8 cellular contexts compared by ENCODE assay signal in the genomic region with DNA sequence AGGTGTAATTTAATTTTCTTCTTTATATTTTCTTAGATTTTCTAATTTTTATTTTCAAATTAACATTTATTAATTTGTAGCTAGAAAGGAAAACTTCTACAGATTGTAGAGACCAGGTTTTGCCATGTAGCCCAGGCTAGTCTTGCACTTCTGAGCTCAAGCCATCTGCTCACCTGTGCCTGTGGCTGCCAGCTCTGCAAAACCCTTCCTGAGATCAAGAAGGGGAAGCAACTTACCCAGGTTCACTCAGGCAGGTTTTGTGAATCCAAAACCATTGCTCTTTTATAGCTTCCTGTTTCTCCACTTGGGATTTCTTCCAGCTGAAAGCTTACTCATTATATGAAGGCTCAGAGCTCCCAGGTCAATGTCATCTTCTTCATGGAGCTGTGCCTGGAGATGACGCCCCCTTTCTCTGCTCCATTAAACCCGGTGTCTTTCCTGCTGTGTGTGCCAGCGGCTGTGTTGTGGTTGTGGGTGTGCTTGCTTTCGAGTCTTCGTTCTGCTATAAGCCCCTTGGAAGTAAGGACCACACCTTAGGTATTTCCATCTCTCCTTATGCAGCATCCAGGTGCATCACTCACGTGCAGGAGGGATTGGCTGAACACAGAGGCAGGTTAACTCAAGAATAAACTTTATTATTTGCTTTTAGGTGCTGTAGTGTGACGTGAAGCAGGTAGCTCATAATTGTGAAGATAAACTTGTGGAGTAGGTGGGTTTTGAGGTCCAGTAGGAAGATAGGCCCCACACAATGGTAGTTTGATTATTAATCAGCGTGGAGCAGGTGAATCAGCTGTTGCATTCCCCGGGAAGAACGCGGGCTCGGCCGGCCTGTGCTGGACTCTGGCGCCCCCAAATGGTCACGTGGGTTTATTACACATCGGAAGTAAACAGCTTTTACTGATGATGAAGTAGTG. TPM values are rescaled to one million over a fixed set of nuclear protein-coding genes. Genes with fewer than 3 reads are reported as not detected.
DNase-seq lines count a peak whose midpoint lies in the region; ATAC-seq and TF ChIP-seq lines count a peak whose summit lies in the region.

No MANE protein-coding gene starts in this region.

- DNase-seq in SIG-M5 treated with dmso at 0.1 percent for 504 hours (lab: John Stamatoyannopoulos, UW; ENCODE audit: unreplicated experiment) (peak; percentile 56), SIG-M5 (lab: John Stamatoyannopoulos, UW) (no peak), NCI-H2196 (lab: John Stamatoyannopoulos, UW; ENCODE audit: unreplicated experiment) (peak; percentile 77), inferior parietal cortex (ENCODE audit: extremely low spot score) (peak; percentile 83)
- DNase-seq in stimulated activated CD4-positive, alpha-beta T cell treated with anti-CD3 and anti-CD28 coated beads, Interleukin-15, amount 100 ng/mL, for 1 hour (ENCODE audit: low read depth in 1 of 2, low spot score in 1 of 2): peak; percentile 60 to 62

- peaks cover 8% of the 10 kb centered on the region for H3K4me1 Mint-ChIP-seq in brain

- H3K27ac ChIP-seq in VCaP: peak overlapping the region; percentile 78

- H3K9me3 Mint-ChIP-seq in brain: peaks cover 0 to 3% (median 0%) of the 10 kb centered on the region in 5 experiments

- ATAC-seq in GM18519 (IDR thresholded peaks at IDR 0.05; ENCODE audit: low FRiP score, unreplicated experiment): no peak

- no peaks in the 10 kb centered on the region for H3K36me3 Mint-ChIP-seq in brain

- peak overlapping the region in 2 of 5 experiments; percentile 6 to 65 for H3K27ac Mint-ChIP-seq in brain

- peak; percentile 94 for TF ChIP-seq CTCF in VCaP (conservative IDR thresholded peaks at IDR 0.05)
- peak; percentile 97 to 98 for TF ChIP-seq CTCF in brain (conservative IDR thresholded peaks at IDR 0.05)

- H3K4me3 Mint-ChIP-seq in brain: peak overlapping the region in 4 of 5 experiments; percentile 3 to 46 (median 28)

- H3K27me3 Mint-ChIP-seq in brain: peaks cover 11% of the 10 kb centered on the region

RNA-seq across cellular contexts. Expression of a gene that starts 42.2 kb away (rescaled TPM):
- polyA plus RNA-seq in brain (ENCODE audit: insufficient read depth, low read depth, low replicate concordance): 59.0 TPM
